Comparison of ENCODE assay signal across 30 cellular contexts in the genomic region with DNA sequence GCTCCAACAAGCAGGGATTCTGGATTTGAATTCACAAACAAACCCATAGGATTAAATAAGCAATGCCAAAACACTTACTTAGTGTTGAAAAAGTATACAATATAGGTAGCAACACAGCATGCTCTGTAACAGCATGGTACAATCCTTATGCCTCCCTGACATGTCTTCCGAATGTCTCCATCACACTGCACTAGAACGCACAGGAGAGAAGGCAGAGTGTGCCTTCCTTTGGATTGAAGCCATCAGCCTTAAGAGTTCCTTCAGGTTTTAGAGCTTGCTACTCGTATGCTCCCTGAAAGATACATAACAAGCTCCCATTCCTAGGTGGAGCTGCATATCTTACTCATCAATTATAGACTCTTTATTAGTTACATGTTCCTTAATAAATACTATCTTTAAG.
"Had no signal": no experiment of that assay in that cellular context is flagged by ENCODE, and none has a peak within 500 bp of the region (broad histone marks: within the 10 kb centered on the region; RNA-seq: fewer than 3 reads in every experiment).

No MANE protein-coding gene starts in this region.

- H3K4me3 ChIP-seq: adrenal gland, body of pancreas, esophagus muscularis mucosa, gastrocnemius medialis, heart left ventricle had no signal

- H3K9me3 Mint-ChIP-seq: activated naive CD4-positive, alpha-beta T cell treated with anti-CD3 and anti-CD28 coated beads, Interleukin-2, amount 50 U/mL, for 24 hours; activated naive CD8-positive, alpha-beta T cell treated with anti-CD3 and anti-CD28 coated beads, Interleukin-2, amount 50 U/mL, for 24 hours had no signal

- H3K36me3 Mint-ChIP-seq: activated naive CD4-positive, alpha-beta T cell treated with anti-CD3 and anti-CD28 coated beads, Interleukin-2, amount 50 U/mL, for 24 hours; activated naive CD8-positive, alpha-beta T cell treated with anti-CD3 and anti-CD28 coated beads for 36 hours had no signal

- H3K27me3 ChIP-seq: adrenal gland, body of pancreas, esophagus muscularis mucosa, foreskin keratinocyte, gastrocnemius medialis, heart left ventricle had no signal

- ATAC-seq: activated naive CD8-positive, alpha-beta T cell treated with anti-CD3 and anti-CD28 coated beads, Interleukin-2, amount 50 U/mL, for 24 hours; activated T-cell treated with anti-CD3 and anti-CD28 coated beads, Interleukin-2, amount 50 U/mL, for 72 hours; body of pancreas; effector memory CD8-positive, alpha-beta T cell; foreskin keratinocyte; gastrocnemius medialis; heart left ventricle had no signal

- H3K27ac Mint-ChIP-seq: activated CD4-positive, alpha-beta memory T cell treated with anti-CD3 and anti-CD28 coated beads, Interleukin-2, amount 10 ng/mL, durations not matched to agents 7 days and 5 days; activated CD4-positive, alpha-beta T cell treated with anti-CD3 and anti-CD28 coated beads, Interleukin-2, amount 10 ng/mL, durations not matched to agents 7 days and 5 days; activated naive CD4-positive, alpha-beta T cell treated with anti-CD3 and anti-CD28 coated beads, Interleukin-2, amount 50 U/mL, for 24 hours; activated naive CD8-positive, alpha-beta T cell treated with anti-CD3 and anti-CD28 coated beads for 36 hours; activated naive CD8-positive, alpha-beta T cell treated with anti-CD3 and anti-CD28 coated beads, Interleukin-2, amount 50 U/mL, for 24 hours; activated T-cell treated with anti-CD3 and anti-CD28 coated beads, Interleukin-2, amount 50 U/mL, for 24 hours; activated T-cell treated with anti-CD3 and anti-CD28 coated beads, Interleukin-2, amount 50 U/mL, for 72 hours; effector memory CD8-positive, alpha-beta T cell had no signal

- H3K27ac ChIP-seq: adrenal gland, body of pancreas, esophagus muscularis mucosa, foreskin keratinocyte, gastrocnemius medialis, heart left ventricle had no signal

- H3K4me1 Mint-ChIP-seq: activated CD4-positive, alpha-beta memory T cell treated with anti-CD3 and anti-CD28 coated beads, Interleukin-2, amount 10 ng/mL, durations not matched to agents 7 days and 5 days; activated CD4-positive, alpha-beta T cell treated with anti-CD3 and anti-CD28 coated beads, Interleukin-2, amount 10 ng/mL, durations not matched to agents 7 days and 5 days; activated naive CD4-positive, alpha-beta T cell treated with anti-CD3 and anti-CD28 coated beads, Interleukin-2, amount 50 U/mL, for 24 hours; activated naive CD8-positive, alpha-beta T cell treated with anti-CD3 and anti-CD28 coated beads for 36 hours; activated naive CD8-positive, alpha-beta T cell treated with anti-CD3 and anti-CD28 coated beads, Interleukin-2, amount 50 U/mL, for 24 hours had no signal

- H3K36me3 ChIP-seq: adrenal gland, esophagus muscularis mucosa, gastrocnemius medialis, heart left ventricle had no signal

- H3K27me3 Mint-ChIP-seq: activated CD4-positive, alpha-beta memory T cell treated with anti-CD3 and anti-CD28 coated beads, Interleukin-2, amount 10 ng/mL, durations not matched to agents 7 days and 5 days; activated CD4-positive, alpha-beta T cell treated with anti-CD3 and anti-CD28 coated beads, Interleukin-2, amount 10 ng/mL, durations not matched to agents 7 days and 5 days; activated naive CD4-positive, alpha-beta T cell treated with anti-CD3 and anti-CD28 coated beads, Interleukin-2, amount 50 U/mL, for 24 hours; activated naive CD8-positive, alpha-beta T cell treated with anti-CD3 and anti-CD28 coated beads for 36 hours; activated naive CD8-positive, alpha-beta T cell treated with anti-CD3 and anti-CD28 coated beads, Interleukin-2, amount 50 U/mL, for 24 hours; activated T-cell treated with anti-CD3 and anti-CD28 coated beads, Interleukin-2, amount 50 U/mL, for 24 hours; effector memory CD8-positive, alpha-beta T cell had no signal

- DNase-seq: activated CD4-positive, alpha-beta memory T cell treated with anti-CD3 and anti-CD28 coated beads, Interleukin-2, amount 10 ng/mL, durations not matched to agents 7 days and 5 days; activated CD4-positive, alpha-beta T cell treated with anti-CD3 and anti-CD28 coated beads for 1 hour; activated CD4-positive, alpha-beta T cell treated with anti-CD3 and anti-CD28 coated beads for 4 hours; activated CD4-positive, alpha-beta T cell treated with anti-CD3 and anti-CD28 coated beads, Interleukin-2, amount 10 ng/mL, durations not matched to agents 7 days and 5 days; activated CD4-positive, alpha-beta T cell treated with anti-CD3 and anti-CD28 coated beads, Interleukin-2, amount 50 U/mL, for 4 hours; activated CD8-positive, alpha-beta memory T cell treated with anti-CD3 and anti-CD28 coated beads, Interleukin-2, amount 50 U/mL, for 48 hours; activated gamma-delta T cell; activated naive CD4-positive, alpha-beta T cell; activated naive CD8-positive, alpha-beta T cell treated with anti-CD3 and anti-CD28 coated beads for 36 hours; activated naive CD8-positive, alpha-beta T cell treated with anti-CD3 and anti-CD28 coated beads, Interleukin-2, amount 50 U/mL, for 24 hours; activated T-cell treated with anti-CD3 and anti-CD28 coated beads for 4 hours; activated T-cell treated with anti-CD3 and anti-CD28 coated beads, Interleukin-2, amount 50 U/mL, for 24 hours; activated T-cell treated with anti-CD3 and anti-CD28 coated beads, Interleukin-2, amount 50 U/mL, for 72 hours; adrenal gland; amygdala; aorta; body of pancreas; caudate nucleus; cortex of kidney; dermis blood vessel endothelial cell; effector CD4-positive, alpha-beta T cell; effector memory CD8-positive, alpha-beta T cell; erythroblast; foreskin keratinocyte; gastrocnemius medialis; glutamatergic neuron; heart left ventricle; T-helper 2 cell had no signal

- H3K9me3 ChIP-seq: adrenal gland, body of pancreas, esophagus muscularis mucosa, gastrocnemius medialis, heart left ventricle had no signal

- H3K4me1 ChIP-seq: adrenal gland, body of pancreas, esophagus muscularis mucosa, foreskin keratinocyte, gastrocnemius medialis, heart left ventricle had no signal

- H3K4me3 Mint-ChIP-seq: activated CD4-positive, alpha-beta memory T cell treated with anti-CD3 and anti-CD28 coated beads, Interleukin-2, amount 10 ng/mL, durations not matched to agents 7 days and 5 days; activated CD4-positive, alpha-beta T cell treated with anti-CD3 and anti-CD28 coated beads, Interleukin-2, amount 10 ng/mL, durations not matched to agents 7 days and 5 days; activated naive CD4-positive, alpha-beta T cell treated with anti-CD3 and anti-CD28 coated beads, Interleukin-2, amount 50 U/mL, for 24 hours; activated naive CD8-positive, alpha-beta T cell treated with anti-CD3 and anti-CD28 coated beads for 36 hours; activated naive CD8-positive, alpha-beta T cell treated with anti-CD3 and anti-CD28 coated beads, Interleukin-2, amount 50 U/mL, for 24 hours; activated T-cell treated with anti-CD3 and anti-CD28 coated beads, Interleukin-2, amount 50 U/mL, for 24 hours; activated T-cell treated with anti-CD3 and anti-CD28 coated beads, Interleukin-2, amount 50 U/mL, for 72 hours; effector memory CD8-positive, alpha-beta T cell had no signal
